In the genomic region with DNA sequence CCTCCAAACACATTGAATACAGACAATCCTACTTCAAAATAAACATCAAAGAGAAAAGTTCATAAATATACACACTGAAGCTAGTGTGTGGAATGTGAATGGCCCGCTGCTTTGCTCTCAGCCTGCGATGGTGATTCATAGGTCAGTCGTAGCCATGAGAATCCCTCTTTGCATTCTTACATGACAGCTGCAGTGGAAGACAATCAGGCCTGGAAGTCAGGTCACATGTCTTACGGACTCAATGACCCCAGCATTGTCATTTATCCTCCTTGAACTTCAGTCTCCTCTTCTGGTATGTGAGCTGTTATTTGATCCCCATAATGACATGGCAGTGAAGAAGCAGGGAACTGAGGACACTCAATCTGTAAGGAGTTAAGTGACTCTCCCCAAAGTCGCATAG, we compare ENCODE assay signal across 18 cellular contexts.
DNase-seq lines count a peak whose midpoint lies in the region; ATAC-seq and TF ChIP-seq lines count a peak whose summit lies in the region.
"Had no signal": no experiment of that assay in that cellular context is flagged by ENCODE, and none has a peak within 500 bp of the region (broad histone marks: within the 10 kb centered on the region; RNA-seq: fewer than 3 reads in every experiment).

No MANE protein-coding gene starts in this region.

- H3K36me3 ChIP-seq in GM23248 (ENCODE audit: low read depth): no peaks in the 10 kb centered on the region
- H3K36me3 ChIP-seq in RWPE2 (ENCODE audit: low read depth): no peaks in the 10 kb centered on the region
- H3K36me3 ChIP-seq in Karpas-422 (ENCODE audit: insufficient read depth, low read length): no peaks in the 10 kb centered on the region
- H3K36me3 ChIP-seq: spleen had no signal

- no peak overlapping the region for H3K4me3 ChIP-seq in GM23248
- H3K4me3 ChIP-seq in RWPE2 (ENCODE audit: severe bottlenecking): no peak overlapping the region
- H3K4me3 ChIP-seq in fibroblast of pulmonary artery (replicated peaks; ENCODE audit: low read depth, low read length): no peak overlapping the region
- H3K4me3 ChIP-seq in Karpas-422 (ENCODE audit: low read length): no peak overlapping the region
- H3K4me3 ChIP-seq: spleen had no signal

- no peak overlapping the region for H3K4me2 ChIP-seq in GM23248 (ENCODE audit: unreplicated experiment)
- no peak overlapping the region for H3K4me2 ChIP-seq in Karpas-422 (ENCODE audit: low read depth, low read length, poor library complexity, severe bottlenecking)

- H3K27ac Mint-ChIP-seq in neural crest cell (ENCODE audit: unreplicated experiment): peak overlapping the region; percentile 22
- no peak overlapping the region for H3K27ac Mint-ChIP-seq in stimulated activated effector memory CD8-positive, alpha-beta T cell treated with anti-CD3 and anti-CD28 coated beads, Interleukin-12 subunit alpha, Interleukin-12 subunit beta, amount 100 ng/mL, for 72 hours
- H3K27ac Mint-ChIP-seq: activated CD8-positive, alpha-beta memory T cell treated with anti-CD3 and anti-CD28 coated beads, Interleukin-2, amount 10 ng/mL, durations not matched to agents 7 days and 5 days; activated naive CD8-positive, alpha-beta T cell; CD4-positive, CD25-positive, alpha-beta regulatory T cell had no signal

- intact Hi-C loops in posterior cingulate gyrus (cut with DNase I): no loop called here

- TF ChIP-seq CTCF in RWPE2 (IDR thresholded peaks at IDR 0.05; ENCODE audit: poor library complexity, severe bottlenecking) (no peak), fibroblast of pulmonary artery (IDR thresholded peaks at IDR 0.05; ENCODE audit: low read length, missing control alignments) (no peak), neural crest cell (conservative IDR thresholded peaks at IDR 0.05) (no peak)

- no peaks in the 10 kb centered on the region for H3K27me3 ChIP-seq in GM23248 (replicated peaks; ENCODE audit: insufficient read depth)
- no peaks in the 10 kb centered on the region for H3K27me3 ChIP-seq in RWPE2 (ENCODE audit: insufficient read depth, poor library complexity, severe bottlenecking)
- H3K27me3 ChIP-seq in Karpas-422 (ENCODE audit: low read length): no peaks in the 10 kb centered on the region
- H3K27me3 ChIP-seq: spleen had no signal

- DNase-seq in GM23248 (peak; percentile 80), RWPE2 (ENCODE audit: low spot score) (no peak), fibroblast of pulmonary artery (ENCODE audit: low read depth) (peak; percentile 23), neural crest cell (ENCODE audit: low read depth, low spot score) (no peak), MV-4-11 (lab: John Stamatoyannopoulos, UW) (no peak), Karpas-422 (no peak), posterior cingulate gyrus (no peak)
- DNase-seq in stimulated activated effector memory CD8-positive, alpha-beta T cell treated with anti-CD3 and anti-CD28 coated beads, Interleukin-12 subunit alpha, Interleukin-12 subunit beta, amount 100 ng/mL, for 72 hours (ENCODE audit: low spot score in 2 of 2): no peak
- DNase-seq: activated CD8-positive, alpha-beta memory T cell treated with anti-CD3 and anti-CD28 coated beads, Interleukin-2, amount 10 ng/mL, durations not matched to agents 7 days and 5 days; CD4-positive, CD25-positive, alpha-beta regulatory T cell; left cardiac atrium; naive thymus-derived CD4-positive, alpha-beta T cell; NCI-H1436; NCI-H69; Right ventricle myocardium superior; spleen had no signal

- in situ Hi-C loops in GM23248 (cut with MboI): no loop called here

- no peaks in the 10 kb centered on the region for H3K79me2 ChIP-seq in GM23248 (ENCODE audit: insufficient read depth)
- no peaks in the 10 kb centered on the region for H3K79me2 ChIP-seq in Karpas-422 (ENCODE audit: low read length)

- H4K20me1 ChIP-seq in GM23248 (ENCODE audit: insufficient read depth): no peaks in the 10 kb centered on the region
- H4K20me1 ChIP-seq in Karpas-422 (ENCODE audit: insufficient read depth, low read depth, low read length): no peaks in the 10 kb centered on the region

- H3K9me2 ChIP-seq in GM23248 (ENCODE audit: insufficient read depth) (no peaks in the 10 kb centered on the region), Karpas-422 (replicated peaks; ENCODE audit: insufficient read depth, low read length) (no peaks in the 10 kb centered on the region)

- H3K4me3 Mint-ChIP-seq in neural crest cell: no peak overlapping the region
- H3K4me3 Mint-ChIP-seq in stimulated activated effector memory CD8-positive, alpha-beta T cell treated with anti-CD3 and anti-CD28 coated beads, Interleukin-12 subunit alpha, Interleukin-12 subunit beta, amount 100 ng/mL, for 72 hours: no peak overlapping the region
- H3K4me3 Mint-ChIP-seq: activated CD8-positive, alpha-beta memory T cell treated with anti-CD3 and anti-CD28 coated beads, Interleukin-2, amount 10 ng/mL, durations not matched to agents 7 days and 5 days; activated naive CD8-positive, alpha-beta T cell; CD4-positive, CD25-positive, alpha-beta regulatory T cell; naive thymus-derived CD4-positive, alpha-beta T cell had no signal

- peaks cover 6% of the 10 kb centered on the region; the same call in 1 of the 2 replicates for H3F3A ChIP-seq in GM23248 (ENCODE audit: insufficient read depth)

- peaks cover 8% of the 10 kb centered on the region; the same call in 1 of the 2 replicates for H3K4me1 ChIP-seq in GM23248 (ENCODE audit: insufficient read depth)
- H3K4me1 ChIP-seq in RWPE2 (ENCODE audit: insufficient read depth, poor library complexity, severe bottlenecking): no peaks in the 10 kb centered on the region
- no peaks in the 10 kb centered on the region for H3K4me1 ChIP-seq in Karpas-422 (ENCODE audit: low read length)

- H3K36me3 Mint-ChIP-seq in neural crest cell (ENCODE audit: low read depth): peaks cover 10% of the 10 kb centered on the region
- no peaks in the 10 kb centered on the region for H3K36me3 Mint-ChIP-seq in stimulated activated effector memory CD8-positive, alpha-beta T cell treated with anti-CD3 and anti-CD28 coated beads, Interleukin-12 subunit alpha, Interleukin-12 subunit beta, amount 100 ng/mL, for 72 hours
- H3K36me3 Mint-ChIP-seq: activated CD8-positive, alpha-beta memory T cell treated with anti-CD3 and anti-CD28 coated beads, Interleukin-2, amount 10 ng/mL, durations not matched to agents 7 days and 5 days; activated naive CD8-positive, alpha-beta T cell; CD4-positive, CD25-positive, alpha-beta regulatory T cell had no signal

- H2AFZ ChIP-seq in GM23248: peak overlapping the region; percentile 19; the same call in 1 of the 2 replicates
- H2AFZ ChIP-seq in Karpas-422 (ENCODE audit: low read length): no peak overlapping the region

- no peak overlapping the region for H3K9ac ChIP-seq in GM23248
- no peak overlapping the region for H3K9ac ChIP-seq in Karpas-422 (ENCODE audit: low read length)

- peaks cover 9% of the 10 kb centered on the region for H3K4me1 Mint-ChIP-seq in neural crest cell
- peaks cover 6% of the 10 kb centered on the region for H3K4me1 Mint-ChIP-seq in stimulated activated effector memory CD8-positive, alpha-beta T cell treated with anti-CD3 and anti-CD28 coated beads, Interleukin-12 subunit alpha, Interleukin-12 subunit beta, amount 100 ng/mL, for 72 hours
- H3K4me1 Mint-ChIP-seq: activated CD8-positive, alpha-beta memory T cell treated with anti-CD3 and anti-CD28 coated beads, Interleukin-2, amount 10 ng/mL, durations not matched to agents 7 days and 5 days had no signal

- WGBS in GM23248 (ENCODE audit: low coverage in 1 of 2, low lambda C conversion rate in 2 of 2, missing lambda C conversion rate in 2 of 2), 2 experiments: 16 to 27% methylated on average over 5 of the region's 5 CpGs

- ATAC-seq in RWPE2 (ENCODE audit: low read depth): peak; percentile 46; the same call in 1 of the 3 replicates
- no peak for ATAC-seq in stimulated activated effector memory CD8-positive, alpha-beta T cell treated with anti-CD3 and anti-CD28 coated beads, Interleukin-12 subunit alpha, Interleukin-12 subunit beta, amount 100 ng/mL, for 72 hours
- ATAC-seq: activated CD8-positive, alpha-beta memory T cell treated with anti-CD3 and anti-CD28 coated beads, Interleukin-2, amount 10 ng/mL, durations not matched to agents 7 days and 5 days; left cardiac atrium; naive thymus-derived CD4-positive, alpha-beta T cell had no signal

- no peaks in the 10 kb centered on the region for H3K27me3 Mint-ChIP-seq in neural crest cell (ENCODE audit: low read depth)
- H3K27me3 Mint-ChIP-seq: activated CD8-positive, alpha-beta memory T cell treated with anti-CD3 and anti-CD28 coated beads, Interleukin-2, amount 10 ng/mL, durations not matched to agents 7 days and 5 days; activated naive CD8-positive, alpha-beta T cell had no signal

- H3K9me3 ChIP-seq in GM23248 (ENCODE audit: low read depth) (no peaks in the 10 kb centered on the region), RWPE2 (ENCODE audit: severe bottlenecking) (no peaks in the 10 kb centered on the region), Karpas-422 (ENCODE audit: low read length) (no peaks in the 10 kb centered on the region)
- H3K9me3 ChIP-seq: spleen had no signal

- H3K9me3 Mint-ChIP-seq in neural crest cell: no peaks in the 10 kb centered on the region
- H3K9me3 Mint-ChIP-seq in stimulated activated effector memory CD8-positive, alpha-beta T cell treated with anti-CD3 and anti-CD28 coated beads, Interleukin-12 subunit alpha, Interleukin-12 subunit beta, amount 100 ng/mL, for 72 hours: no peaks in the 10 kb centered on the region
- H3K9me3 Mint-ChIP-seq: CD4-positive, CD25-positive, alpha-beta regulatory T cell had no signal

- H3K27ac ChIP-seq in GM23248: no peak overlapping the region
- H3K27ac ChIP-seq in RWPE2 (ENCODE audit: poor library complexity, severe bottlenecking): no peak overlapping the region
- H3K27ac ChIP-seq in Karpas-422 (ENCODE audit: low read length): no peak overlapping the region
- H3K27ac ChIP-seq: spleen, VCaP had no signal

Comparison
In these comparisons a context has a peak if more than half of its experiments do, and no peak if none do; other contexts are left out.
1. DNase-seq: peak in GM23248 (single experiment) and fibroblast of pulmonary artery (single experiment); none in RWPE2 (single experiment), neural crest cell (single experiment), MV-4-11 (single experiment), Karpas-422 (single experiment), posterior cingulate gyrus (0 of 10) and stimulated activated effector memory CD8-positive, alpha-beta T cell treated with anti-CD3 and anti-CD28 coated beads, Interleukin-12 subunit alpha, Interleukin-12 subunit beta, amount 100 ng/mL, for 72 hours (0 of 2).